Comparison of ENCODE assay signal across 9 cellular contexts in genomic region chr4:6885953-6886557, GRCh38. TPM values are rescaled to one million over a fixed set of nuclear protein-coding genes. Genes with fewer than 3 reads are reported as not detected.
A peak's percentile ranks its signal among the peaks of the same experiment; 100 is the strongest.
DNase-seq lines count a peak whose midpoint lies in the region; ATAC-seq and TF ChIP-seq lines count a peak whose summit lies in the region.
"Had no signal": no experiment of that assay in that cellular context is flagged by ENCODE, and none has a peak within 500 bp of the region (broad histone marks: within the 10 kb centered on the region; RNA-seq: fewer than 3 reads in every experiment).

No MANE protein-coding gene starts in this region.

- H3K9me3 ChIP-seq in OCI-LY1 (ENCODE audit: low read length), result no peaks in the 10 kb centered on the region
- H3K9me3 ChIP-seq: SJCRH30 had no signal

- no peak overlapping the region for H3K4me2 ChIP-seq in OCI-LY1 (ENCODE audit: low read length)
- no peak overlapping the region for H3K4me2 ChIP-seq in mesendoderm (ENCODE audit: low read length)

- no peak overlapping the region for H4K5ac ChIP-seq in mesendoderm (ENCODE audit: low read length)

- peak; percentile 48 for TF ChIP-seq CTCF in OCI-LY1 (IDR thresholded peaks at IDR 0.05; ENCODE audit: low read length)

- H2BK5ac ChIP-seq in mesendoderm (ENCODE audit: low read length), result no peak overlapping the region

- H3F3A ChIP-seq in OCI-LY1 (ENCODE audit: insufficient read depth, low read length), result no peaks in the 10 kb centered on the region

- H3K36me3 ChIP-seq in H7 (replicated peaks; ENCODE audit: control insufficient read depth, insufficient read depth, low read length) (no peaks in the 10 kb centered on the region; the same call in none of the 2 replicates), OCI-LY1 (ENCODE audit: insufficient read depth, low read length) (no peaks in the 10 kb centered on the region), mesendoderm (ENCODE audit: control insufficient read depth, insufficient read depth, low read length) (peaks cover 3% of the 10 kb centered on the region)

- WGBS in mesendoderm (ENCODE audit: extremely low coverage, insufficient coverage, low lambda C conversion rate), result no CpG with 5 or more reads among the region's 15 CpGs

- H3K4me3 ChIP-seq in H7 (ENCODE audit: insufficient read depth, low read depth, low read length), result no peak overlapping the region
- H3K4me3 ChIP-seq in OCI-LY1 (ENCODE audit: low read depth, low read length, poor library complexity, severe bottlenecking), result no peak overlapping the region
- H3K4me3 ChIP-seq in mesendoderm (ENCODE audit: low read length), result no peak overlapping the region
- H3K4me3 ChIP-seq: SJCRH30 had no signal

- H3K27ac ChIP-seq in OCI-LY1 (ENCODE audit: low read depth, low read length, poor library complexity, severe bottlenecking), result peak overlapping the region; percentile 23
- H3K27ac ChIP-seq in mesendoderm (ENCODE audit: low read depth, low read length), result no peak overlapping the region
- H3K27ac ChIP-seq: SJCRH30 had no signal

- H3K4me3 Mint-ChIP-seq in effector memory CD8-positive, alpha-beta T cell, result no peak overlapping the region

- no peak overlapping the region for H3K4ac ChIP-seq in mesendoderm (ENCODE audit: low read depth, low read length)

- H3K79me2 ChIP-seq in OCI-LY1 (ENCODE audit: insufficient read depth, low read length) (no peaks in the 10 kb centered on the region), mesendoderm (ENCODE audit: control insufficient read depth, insufficient read depth, low read length) (no peaks in the 10 kb centered on the region)

- H3K27me3 Mint-ChIP-seq in effector memory CD8-positive, alpha-beta T cell, result no peaks in the 10 kb centered on the region

- H3K27ac Mint-ChIP-seq in effector memory CD8-positive, alpha-beta T cell, result peak overlapping the region; percentile 78 to 80

- no peak overlapping the region for H2BK15ac ChIP-seq in mesendoderm (replicated peaks; ENCODE audit: low read depth)

- no peak overlapping the region for H2AFZ ChIP-seq in OCI-LY1 (ENCODE audit: low read length)

- H3K9me3 Mint-ChIP-seq in effector memory CD8-positive, alpha-beta T cell, result no peaks in the 10 kb centered on the region

- H3K4me1 ChIP-seq in OCI-LY1 (ENCODE audit: insufficient read depth, low read length, severe bottlenecking) (peaks cover 11% of the 10 kb centered on the region), mesendoderm (ENCODE audit: control insufficient read depth, low read depth, low read length) (peaks cover 1% of the 10 kb centered on the region)
- H3K4me1 ChIP-seq: SJCRH30 had no signal

- no peaks in the 10 kb centered on the region for H4K20me1 ChIP-seq in OCI-LY1 (ENCODE audit: insufficient read depth, low read length)

- H3K9ac ChIP-seq in OCI-LY1 (ENCODE audit: low read length) (no peak overlapping the region), mesendoderm (ENCODE audit: low read length) (no peak overlapping the region)

- H3K27me3 ChIP-seq in H7 (ENCODE audit: control insufficient read depth, insufficient read depth, low read length), result no peaks in the 10 kb centered on the region
- H3K27me3 ChIP-seq in OCI-LY1 (ENCODE audit: insufficient read depth, low read length), result no peaks in the 10 kb centered on the region
- no peaks in the 10 kb centered on the region for H3K27me3 ChIP-seq in mesendoderm (ENCODE audit: insufficient read depth, low read length, poor library complexity)
- H3K27me3 ChIP-seq: SJCRH30 had no signal

- H2AK5ac ChIP-seq in mesendoderm (ENCODE audit: low read length), result no peak overlapping the region

- no peak overlapping the region for H4K8ac ChIP-seq in mesendoderm (ENCODE audit: low read depth, low read length)

- peaks cover 21% of the 10 kb centered on the region for H3K36me3 Mint-ChIP-seq in effector memory CD8-positive, alpha-beta T cell (ENCODE audit: insufficient read depth)

- no peaks in the 10 kb centered on the region for H3K79me1 ChIP-seq in mesendoderm (ENCODE audit: low read length)

- H3K23ac ChIP-seq in mesendoderm (ENCODE audit: low read length), result no peak overlapping the region

- peak; percentile 80 for ATAC-seq in effector memory CD8-positive, alpha-beta T cell (replicated peaks)
- no peak for ATAC-seq in GM19035 (IDR thresholded peaks at IDR 0.05; ENCODE audit: unreplicated experiment)

- H3K9me2 ChIP-seq in OCI-LY1 (ENCODE audit: low read depth, low read length), result no peaks in the 10 kb centered on the region

- H3K18ac ChIP-seq in mesendoderm (ENCODE audit: low read length), result no peak overlapping the region

- no peak overlapping the region for H2BK120ac ChIP-seq in mesendoderm (ENCODE audit: low read depth, low read length)

- peak overlapping the region; percentile 67 for H3K56ac ChIP-seq in mesendoderm (ENCODE audit: low read length)

- DNase-seq in DMS53 (lab: John Stamatoyannopoulos, UW) (peak; percentile 83), H7 (peak; percentile 57), mesendoderm (peak; percentile 52), COLO829 (ENCODE audit: low spot score) (no peak), NK-92 (lab: John Stamatoyannopoulos, UW; ENCODE audit: unreplicated experiment) (no peak)
- DNase-seq in effector memory CD8-positive, alpha-beta T cell, result no peak

- peaks cover 4% of the 10 kb centered on the region in 2 donors for H3K4me1 Mint-ChIP-seq in effector memory CD8-positive, alpha-beta T cell (ENCODE audit: low read depth in 2 of 2)

RNA-seq across cellular contexts. Expression of gene TBC1D14, which starts 23.6 kb away (rescaled TPM):
- 55.8 and 58.3 TPM in 2 replicates for total RNA-seq in H7 (2014; rRNA removed; shearing (Covaris generic))
- 28.0 TPM for polyA plus RNA-seq in mesendoderm (2013, experiment 1 of 2)
- 30.1 TPM for polyA plus RNA-seq in mesendoderm (2013, experiment 2 of 2)

Comparison
In these comparisons a context has a peak if more than half of its experiments do, and no peak if none do; other contexts are left out.
1. DNase-seq: peak in DMS53 (single experiment), H7 (single experiment) and mesendoderm (single experiment); none in effector memory CD8-positive, alpha-beta T cell (0 of 3), COLO829 (single experiment) and NK-92 (single experiment).